8 cellular contexts compared by ENCODE assay signal in the genomic region with DNA sequence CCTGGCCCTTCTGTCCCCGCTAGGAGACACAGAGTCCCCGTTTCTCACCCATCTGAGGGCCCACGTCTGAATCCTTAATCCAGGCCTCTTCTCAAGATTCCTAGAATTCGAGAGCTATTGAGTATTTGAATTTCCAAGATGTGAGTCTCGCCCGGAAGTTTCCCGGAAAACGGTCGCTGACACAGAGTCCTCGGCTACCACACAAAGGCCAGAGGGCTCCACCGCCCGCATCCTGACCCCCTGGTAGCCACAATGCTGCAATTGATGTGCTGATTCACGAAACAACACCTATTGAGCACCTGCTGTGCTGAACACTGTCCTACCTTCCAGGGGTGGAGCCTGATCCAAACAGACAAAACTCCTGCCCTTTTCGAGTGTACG. TPM values are rescaled to one million over a fixed set of nuclear protein-coding genes. Genes with fewer than 3 reads are reported as not detected.
A peak's percentile ranks its signal among the peaks of the same experiment; 100 is the strongest.
DNase-seq lines count a peak whose midpoint lies in the region; ATAC-seq and TF ChIP-seq lines count a peak whose summit lies in the region.

No MANE protein-coding gene starts in this region.

- POLR2A ChIA-PET in activated CD4-positive, alpha-beta T cell treated with anti-CD3 and anti-CD28 coated beads for 36 hours (lab: Charles Lee) = interaction anchor here (1.4 kb wide), 1 partner anchor 17 kb away, joined by 3 read pairs; no protein-coding TSS in a partner anchor

- H3K27me3 Mint-ChIP-seq in activated CD4-positive, alpha-beta T cell treated with anti-CD3 and anti-CD28 coated beads for 36 hours = peaks cover 11% of the 10 kb centered on the region
- peaks cover 0 to 13% of the 10 kb centered on the region in 2 donors for H3K27me3 Mint-ChIP-seq in stimulated activated naive B cell treated with anti-CD40 and anti-IgM and Interleukin-4, amounts not matched to agents 10 μg/mL and 1 μg/mL and 100 μg/mL, for 72 hours

- CTCF ChIA-PET in activated CD4-positive, alpha-beta T cell treated with anti-CD3 and anti-CD28 coated beads for 36 hours (lab: Charles Lee) = interaction anchor here (1.2 to 1.4 kb wide), 2 partner anchors 9 to 29 kb away, joined by 3 read pairs; no protein-coding TSS in a partner anchor

- H3K4me1 ChIP-seq in adrenal gland (replicated peaks in 1 of 2) (peaks cover 0 to 10% of the 10 kb centered on the region in 2 donors), liver (ENCODE audit: control insufficient read depth in 4 of 4, insufficient read depth in 4 of 4, low read length in 3 of 4) (peaks cover 0 to 34% (median 13%) of the 10 kb centered on the region in 4 donors)

- no peak for TF ChIP-seq RAD21 in liver (IDR thresholded peaks at IDR 0.05)

- peak overlapping the region; percentile 60 to 75 for H3K9ac ChIP-seq in liver (ENCODE audit: low read depth in 1 of 2, low read length in 2 of 2)

- H3K27ac ChIP-seq in adrenal gland (peak overlapping the region in 2 of 5 donors; percentile 57 to 68), liver (ENCODE audit: low read depth in 1 of 2, low read length in 2 of 2) (peak overlapping the region; percentile 95 to 98)

- peak overlapping the region in 3 of 4 donors; percentile 35 to 76 (median 61) for H3K4me3 ChIP-seq in adrenal gland
- H3K4me3 ChIP-seq in liver (ENCODE audit: low read depth in 1 of 3, low read length in 3 of 3) = peak overlapping the region; percentile 64 to 88 (median 65)

- no peaks in the 10 kb centered on the region for H3K9me3 Mint-ChIP-seq in activated CD4-positive, alpha-beta T cell treated with anti-CD3 and anti-CD28 coated beads for 36 hours (ENCODE audit: low read depth)
- no peaks in the 10 kb centered on the region for H3K9me3 Mint-ChIP-seq in stimulated activated naive B cell treated with anti-CD40 and anti-IgM and Interleukin-4, amounts not matched to agents 10 μg/mL and 1 μg/mL and 100 μg/mL, for 72 hours

- peaks cover 15% of the 10 kb centered on the region for H3K4me1 Mint-ChIP-seq in activated CD4-positive, alpha-beta T cell treated with anti-CD3 and anti-CD28 coated beads for 36 hours
- peaks cover 11 to 21% of the 10 kb centered on the region in 2 donors for H3K4me1 Mint-ChIP-seq in stimulated activated naive B cell treated with anti-CD40 and anti-IgM and Interleukin-4, amounts not matched to agents 10 μg/mL and 1 μg/mL and 100 μg/mL, for 72 hours

- H3K27ac Mint-ChIP-seq in activated CD4-positive, alpha-beta T cell treated with anti-CD3 and anti-CD28 coated beads for 36 hours = peak overlapping the region; percentile 63
- H3K27ac Mint-ChIP-seq in stimulated activated naive B cell treated with anti-CD40 and anti-IgM and Interleukin-4, amounts not matched to agents 10 μg/mL and 1 μg/mL and 100 μg/mL, for 72 hours = peak overlapping the region; percentile 90

- no peak for DNase-seq in activated CD4-positive, alpha-beta T cell treated with anti-CD3 and anti-CD28 coated beads for 36 hours
- no peak for DNase-seq in activated CD4-positive, alpha-beta T cell treated with anti-CD3 and anti-CD28 coated beads, Interleukin-2, amount 50 U/mL, for 4 hours
- DNase-seq in adrenal gland (no peak), SHP77 treated with DMSO at 0.1 percent for 48 hours (lab: John Stamatoyannopoulos, UW) (no peak), epidermal melanocyte (ENCODE audit: insufficient read length, low spot score) (no peak)
- no peak for DNase-seq in stimulated activated naive B cell treated with anti-CD40 and anti-IgM and Interleukin-4, amounts not matched to agents 10 μg/mL and 1 μg/mL and 100 μg/mL, for 72 hours

- no peaks in the 10 kb centered on the region for H3K36me3 Mint-ChIP-seq in activated CD4-positive, alpha-beta T cell treated with anti-CD3 and anti-CD28 coated beads for 36 hours (ENCODE audit: low read depth)
- H3K36me3 Mint-ChIP-seq in stimulated activated naive B cell treated with anti-CD40 and anti-IgM and Interleukin-4, amounts not matched to agents 10 μg/mL and 1 μg/mL and 100 μg/mL, for 72 hours = no peaks in the 10 kb centered on the region

- H3K9me3 ChIP-seq in adrenal gland (replicated peaks in 1 of 3) (no peaks in the 10 kb centered on the region), liver (ENCODE audit: control insufficient read depth in 4 of 4, low read length in 3 of 4) (no peaks in the 10 kb centered on the region)

- H3K27me3 ChIP-seq in adrenal gland (no peaks in the 10 kb centered on the region), liver (ENCODE audit: control insufficient read depth in 4 of 4, insufficient read depth in 4 of 4, low read length in 3 of 4) (no peaks in the 10 kb centered on the region)

- H3K36me3 ChIP-seq in adrenal gland (replicated peaks in 1 of 2) (no peaks in the 10 kb centered on the region), liver (ENCODE audit: control insufficient read depth in 4 of 4, insufficient read depth in 3 of 4, low read depth in 1 of 4, low read length in 3 of 4) (peaks cover 0 to 3% (median 0%) of the 10 kb centered on the region in 4 donors)

- ATAC-seq in activated CD4-positive, alpha-beta T cell treated with anti-CD3 and anti-CD28 coated beads for 36 hours = no peak
- ATAC-seq in stimulated activated naive B cell treated with anti-CD40 and anti-IgM and Interleukin-4, amounts not matched to agents 10 μg/mL and 1 μg/mL and 100 μg/mL, for 72 hours (replicated peaks) = no peak
- no peak for ATAC-seq in HG02678 (IDR thresholded peaks at IDR 0.05; ENCODE audit: unreplicated experiment)

- no peak for TF ChIP-seq POLR2A in adrenal gland (IDR thresholded peaks at IDR 0.05)

- 59 to 67% (median 63%) methylated on average over 14 to 15 of the region's 15 CpGs for WGBS in adrenal gland, 4 donors
- WGBS in liver = 14% methylated on average over 15 of the region's 15 CpGs

- no peak for TF ChIP-seq CTCF in adrenal gland (IDR thresholded peaks at IDR 0.05)
- TF ChIP-seq CTCF in liver (IDR thresholded peaks at IDR 0.05; ENCODE audit: low read depth, low read length, missing input control) = no peak

- intact Hi-C loops in activated CD4-positive, alpha-beta T cell treated with anti-CD3 and anti-CD28 coated beads for 36 hours (cut with DNase I, micrococcal nuclease) = no loop called here
- intact Hi-C loops in adrenal gland (cut with DNase I) = no loop called here

- H3K4me3 Mint-ChIP-seq in activated CD4-positive, alpha-beta T cell treated with anti-CD3 and anti-CD28 coated beads for 36 hours = peak overlapping the region; percentile 72
- peak overlapping the region; percentile 88 to 93 for H3K4me3 Mint-ChIP-seq in stimulated activated naive B cell treated with anti-CD40 and anti-IgM and Interleukin-4, amounts not matched to agents 10 μg/mL and 1 μg/mL and 100 μg/mL, for 72 hours

TF ChIP-seq in liver, 16 proteins besides CTCF, POLR2A, EP300 and RAD21 (continues in another document):
- no peak for TF ChIP-seq ATF3 (IDR thresholded peaks at IDR 0.05)
- TF ChIP-seq HNF4G (IDR thresholded peaks at IDR 0.05) = no peak
- TF ChIP-seq FOXA2 (IDR thresholded peaks at IDR 0.05) = no peak
- peak; percentile 7 for TF ChIP-seq YY1 (IDR thresholded peaks at IDR 0.05)
- no peak for TF ChIP-seq GABPA (IDR thresholded peaks at IDR 0.05 in 1 of 2, conservative IDR thresholded peaks at IDR 0.05 in 1 of 2)
- TF ChIP-seq, protein P1, sequence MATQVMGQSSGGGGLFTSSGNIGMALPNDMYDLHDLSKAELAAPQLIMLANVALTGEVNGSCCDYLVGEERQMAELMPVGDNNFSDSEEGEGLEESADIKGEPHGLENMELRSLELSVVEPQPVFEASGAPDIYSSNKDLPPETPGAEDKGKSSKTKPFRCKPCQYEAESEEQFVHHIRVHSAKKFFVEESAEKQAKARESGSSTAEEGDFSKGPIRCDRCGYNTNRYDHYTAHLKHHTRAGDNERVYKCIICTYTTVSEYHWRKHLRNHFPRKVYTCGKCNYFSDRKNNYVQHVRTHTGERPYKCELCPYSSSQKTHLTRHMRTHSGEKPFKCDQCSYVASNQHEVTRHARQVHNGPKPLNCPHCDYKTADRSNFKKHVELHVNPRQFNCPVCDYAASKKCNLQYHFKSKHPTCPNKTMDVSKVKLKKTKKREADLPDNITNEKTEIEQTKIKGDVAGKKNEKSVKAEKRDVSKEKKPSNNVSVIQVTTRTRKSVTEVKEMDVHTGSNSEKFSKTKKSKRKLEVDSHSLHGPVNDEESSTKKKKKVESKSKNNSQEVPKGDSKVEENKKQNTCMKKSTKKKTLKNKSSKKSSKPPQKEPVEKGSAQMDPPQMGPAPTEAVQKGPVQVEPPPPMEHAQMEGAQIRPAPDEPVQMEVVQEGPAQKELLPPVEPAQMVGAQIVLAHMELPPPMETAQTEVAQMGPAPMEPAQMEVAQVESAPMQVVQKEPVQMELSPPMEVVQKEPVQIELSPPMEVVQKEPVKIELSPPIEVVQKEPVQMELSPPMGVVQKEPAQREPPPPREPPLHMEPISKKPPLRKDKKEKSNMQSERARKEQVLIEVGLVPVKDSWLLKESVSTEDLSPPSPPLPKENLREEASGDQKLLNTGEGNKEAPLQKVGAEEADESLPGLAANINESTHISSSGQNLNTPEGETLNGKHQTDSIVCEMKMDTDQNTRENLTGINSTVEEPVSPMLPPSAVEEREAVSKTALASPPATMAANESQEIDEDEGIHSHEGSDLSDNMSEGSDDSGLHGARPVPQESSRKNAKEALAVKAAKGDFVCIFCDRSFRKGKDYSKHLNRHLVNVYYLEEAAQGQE (IDR thresholded peaks at IDR 0.05) = no peak
- no peak for TF ChIP-seq FOXA1 (IDR thresholded peaks at IDR 0.05)
- TF ChIP-seq, protein P2, sequence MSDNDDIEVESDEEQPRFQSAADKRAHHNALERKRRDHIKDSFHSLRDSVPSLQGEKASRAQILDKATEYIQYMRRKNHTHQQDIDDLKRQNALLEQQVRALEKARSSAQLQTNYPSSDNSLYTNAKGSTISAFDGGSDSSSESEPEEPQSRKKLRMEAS (IDR thresholded peaks at IDR 0.05) = no peak
- no peak for TF ChIP-seq NR2F2 (IDR thresholded peaks at IDR 0.05)
- no peak for TF ChIP-seq JUND (IDR thresholded peaks at IDR 0.05)
- peak; percentile 29 for TF ChIP-seq SP1 (IDR thresholded peaks at IDR 0.05)
- no peak for TF ChIP-seq EGR1 (IDR thresholded peaks at IDR 0.05; ENCODE audit: low read depth in 2 of 2)
- peak; percentile 3 to 20 for TF ChIP-seq RXRA (IDR thresholded peaks at IDR 0.05)

RNA-seq across cellular contexts. Expression of gene FBP1, which starts 0.7 kb away (rescaled TPM):
- total RNA-seq in activated CD4-positive, alpha-beta T cell treated with anti-CD3 and anti-CD28 coated beads for 36 hours = under 1 TPM; 0.39 to 0.47 TPM
- 10 to 100 TPM; 29.7 to 47.1 (median 33.9) TPM for total RNA-seq in adrenal gland
- 10 to 100 TPM; 29.5 to 61.1 (median 51.1) TPM for polyA plus RNA-seq in adrenal gland
- 100 to 1,000 TPM in 1 of 2 donors, 10 to 100 TPM in 1; 27.8 to 233 TPM for total RNA-seq in liver
- polyA plus RNA-seq in liver = 100 to 1,000 TPM; 401 to 574 TPM

RNA-seq across cellular contexts. Expression of gene FBP2, which starts 46.4 kb away (rescaled TPM):
- total RNA-seq in activated CD4-positive, alpha-beta T cell treated with anti-CD3 and anti-CD28 coated beads for 36 hours = not detected
- total RNA-seq in adrenal gland (1 to 10 TPM in 2 of 8 donors, under 1 TPM in 6; 0.23 to 4.6 (median 0.66) TPM), liver (not detected)
- polyA plus RNA-seq in adrenal gland (under 1 TPM; 0.15 to 0.37 (median 0.32) TPM), liver (not detected)

Comparison
In these comparisons a context has a peak if more than half of its experiments do, and no peak if none do; other contexts are left out.
1. RNA of gene FBP1, which starts 0.7 kb away (total RNA-seq): 27.8 to 233 TPM in liver and 29.7 to 47.1 TPM in adrenal gland; 0.39 to 0.47 TPM in activated CD4-positive, alpha-beta T cell treated with anti-CD3 and anti-CD28 coated beads for 36 hours; every median in the first group is over 10 times any median in the second.